22 cellular contexts compared by ENCODE assay signal in the genomic region with DNA sequence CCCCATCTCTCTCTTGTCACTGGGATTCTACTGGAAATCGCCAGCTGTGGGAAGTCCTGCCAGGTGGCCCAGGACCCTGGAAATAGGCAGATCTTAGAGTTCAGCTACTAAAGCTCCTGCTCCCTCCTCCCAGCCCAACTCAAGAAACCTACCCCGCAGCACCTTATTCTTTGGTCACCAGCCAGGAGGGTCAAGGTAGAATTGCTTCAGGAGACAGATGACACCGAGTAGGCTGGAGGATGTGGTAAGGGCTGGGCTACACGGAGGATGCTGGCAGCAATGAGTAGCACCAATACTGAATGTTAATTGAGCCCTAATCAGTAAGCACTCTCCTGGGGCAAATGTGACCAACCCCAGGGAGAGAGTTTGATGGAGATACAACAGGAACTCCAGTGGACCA.
DNase-seq lines count a peak whose midpoint lies in the region; ATAC-seq and TF ChIP-seq lines count a peak whose summit lies in the region.
"Had no signal": no experiment of that assay in that cellular context is flagged by ENCODE, and none has a peak within 500 bp of the region (broad histone marks: within the 10 kb centered on the region; RNA-seq: fewer than 3 reads in every experiment).

No MANE protein-coding gene starts in this region.

- no peaks in the 10 kb centered on the region for H3K36me3 Mint-ChIP-seq in neural progenitor cell
- H3K36me3 Mint-ChIP-seq: CD14-positive monocyte; CD4-positive, alpha-beta memory T cell; CD4-positive, CD25-positive, alpha-beta regulatory T cell; CD8-positive, alpha-beta memory T cell had no signal

- H3K27ac ChIP-seq in right atrium auricular region (no peak overlapping the region), coronary artery (no peak overlapping the region), neural progenitor cell (no peak overlapping the region)
- H3K27ac ChIP-seq: BLaER1 had no signal

- no peaks in the 10 kb centered on the region for H3K4me1 ChIP-seq in right atrium auricular region
- no peaks in the 10 kb centered on the region for H3K4me1 ChIP-seq in neural progenitor cell
- H3K4me1 ChIP-seq: BE2C, BLaER1 had no signal

- H3K36me3 ChIP-seq in right atrium auricular region = no peaks in the 10 kb centered on the region
- H3K36me3 ChIP-seq in neural progenitor cell = no peaks in the 10 kb centered on the region
- H3K36me3 ChIP-seq: BE2C, BLaER1 had no signal

- H3K9me3 ChIP-seq in right atrium auricular region (no peaks in the 10 kb centered on the region), neural progenitor cell (ENCODE audit: low read depth) (peaks cover 4% of the 10 kb centered on the region)
- H3K9me3 ChIP-seq: BE2C, BLaER1 had no signal

- intact Hi-C loops in left ventricle myocardium superior (cut with micrococcal nuclease) = loop anchor here (10.0 kb wide), 2 partner anchors 187 to 587 kb away; no protein-coding TSS in a partner anchor

- peak overlapping the region; percentile 14 for H3K27ac Mint-ChIP-seq in neural progenitor cell
- H3K27ac Mint-ChIP-seq: CD14-positive monocyte; CD4-positive, CD25-positive, alpha-beta regulatory T cell; CD8-positive, alpha-beta memory T cell had no signal

- H3K27me3 Mint-ChIP-seq in neural progenitor cell (ENCODE audit: insufficient read depth, low read depth) = peaks cover 7% of the 10 kb centered on the region

- H2AFZ ChIP-seq in neural progenitor cell (replicated peaks) = no peak overlapping the region

- no peaks in the 10 kb centered on the region for H4K20me1 ChIP-seq in neural progenitor cell (ENCODE audit: low read depth)
- H4K20me1 ChIP-seq: BLaER1 had no signal

- DNase-seq in left ventricle myocardium superior (no peak), right atrium auricular region (ENCODE audit: low spot score) (no peak), coronary artery (ENCODE audit: low spot score) (peak; percentile 53), neural progenitor cell (ENCODE audit: low spot score) (no peak), NCI-H1436 (lab: John Stamatoyannopoulos, UW) (no peak)
- no peak for DNase-seq in activated CD8-positive, alpha-beta memory T cell treated with anti-CD3 and anti-CD28 coated beads, Interleukin-2, amount 50 U/mL, for 4 hours
- no peak for DNase-seq in stimulated activated CD4-positive, alpha-beta T cell treated with anti-CD3 and anti-CD28 coated beads, Interleukin-1b, Interleukin-23, amount 100 ng/mL, for 48 hours
- DNase-seq: 8988T; ACHN; BE2C; C1 segment of cervical spinal cord; CD4-positive, alpha-beta memory T cell; CD4-positive, CD25-positive, alpha-beta regulatory T cell; CD8-positive, alpha-beta memory T cell; DMS 273 treated with DMSO at 0.1 percent for 48 hours; DMS79; DND-41; EL; GDM1 had no signal

- H3K9ac ChIP-seq in neural progenitor cell = no peak overlapping the region
- H3K9ac ChIP-seq: BLaER1 had no signal

- H3F3A ChIP-seq in neural progenitor cell (ENCODE audit: low read depth) = no peaks in the 10 kb centered on the region

- H3K27me3 ChIP-seq in right atrium auricular region (no peaks in the 10 kb centered on the region), neural progenitor cell (no peaks in the 10 kb centered on the region)
- H3K27me3 ChIP-seq: BLaER1 had no signal

- H3K4me3 Mint-ChIP-seq in neural progenitor cell = no peak overlapping the region
- H3K4me3 Mint-ChIP-seq: CD4-positive, alpha-beta memory T cell; CD4-positive, CD25-positive, alpha-beta regulatory T cell; CD8-positive, alpha-beta memory T cell had no signal

- peaks cover 4% of the 10 kb centered on the region for H3K9me3 Mint-ChIP-seq in neural progenitor cell

- H3K4me1 Mint-ChIP-seq in neural progenitor cell = peaks cover 28% of the 10 kb centered on the region
- H3K4me1 Mint-ChIP-seq: CD14-positive monocyte; CD4-positive, alpha-beta memory T cell; CD4-positive, CD25-positive, alpha-beta regulatory T cell; CD8-positive, alpha-beta memory T cell had no signal

- no peak overlapping the region for H3K4me2 ChIP-seq in neural progenitor cell
- H3K4me2 ChIP-seq: BLaER1 had no signal

- H3K79me2 ChIP-seq in neural progenitor cell (ENCODE audit: low read depth) = no peaks in the 10 kb centered on the region

- peak; percentile 17 for ATAC-seq in left ventricle myocardium superior
- ATAC-seq: GM12878 had no signal

- TF ChIP-seq CTCF in right atrium auricular region (IDR thresholded peaks at IDR 0.05) (no peak), coronary artery (IDR thresholded peaks at IDR 0.05) (no peak), neural progenitor cell (IDR thresholded peaks at IDR 0.05) (no peak)

- no peak overlapping the region for H3K4me3 ChIP-seq in right atrium auricular region
- no peak overlapping the region for H3K4me3 ChIP-seq in coronary artery
- H3K4me3 ChIP-seq in neural progenitor cell = no peak overlapping the region
- H3K4me3 ChIP-seq: BLaER1, GM12878 had no signal
